15 cellular contexts compared by ENCODE assay signal in genomic region chr1:37925316-37925715, GRCh38. TPM values are rescaled to one million over a fixed set of nuclear protein-coding genes. Genes with fewer than 3 reads are reported as not detected.
DNase-seq lines count a peak whose midpoint lies in the region; ATAC-seq and TF ChIP-seq lines count a peak whose summit lies in the region.
"Had no signal": no experiment of that assay in that cellular context is flagged by ENCODE, and none has a peak within 500 bp of the region (broad histone marks: within the 10 kb centered on the region; RNA-seq: fewer than 3 reads in every experiment).

No MANE protein-coding gene starts in this region.

- H3K27me3 Mint-ChIP-seq in T-helper 2 cell treated with Interferon-gamma antibody and Interleukin-4, amounts not matched to agents 5 μg/mL and 100 μg/mL, for 36 hours (ENCODE audit: low read depth), result no peaks in the 10 kb centered on the region
- no peaks in the 10 kb centered on the region for H3K27me3 Mint-ChIP-seq in activated naive CD8-positive, alpha-beta T cell treated with anti-CD3 and anti-CD28 coated beads, Interleukin-2, amount 50 U/mL, for 24 hours

- H3K4me3 ChIP-seq in HL-60 (replicated peaks; ENCODE audit: insufficient read depth, low read length) (no peak overlapping the region), neutrophil (ENCODE audit: low read depth in 1 of 2, low read length in 1 of 2) (no peak overlapping the region), thyroid gland (replicated peaks in 1 of 3) (no peak overlapping the region)
- H3K4me3 ChIP-seq: suprapubic skin had no signal

- peak overlapping the region; percentile 76 for H3K27ac Mint-ChIP-seq in T-helper 2 cell treated with Interferon-gamma antibody and Interleukin-4, amounts not matched to agents 5 μg/mL and 100 μg/mL, for 36 hours
- H3K27ac Mint-ChIP-seq in activated naive CD8-positive, alpha-beta T cell treated with anti-CD3 and anti-CD28 coated beads, Interleukin-2, amount 50 U/mL, for 24 hours, result peak overlapping the region; percentile 86

- peak overlapping the region; percentile 80 for H3K27ac ChIP-seq in HL-60 (replicated peaks)
- H3K27ac ChIP-seq in neutrophil, result peak overlapping the region; percentile 0
- H3K27ac ChIP-seq in thyroid gland, result no peak overlapping the region
- H3K27ac ChIP-seq: suprapubic skin had no signal

- no peak for DNase-seq in T-helper 2 cell treated with Interferon-gamma antibody and Interleukin-4, amounts not matched to agents 5 μg/mL and 100 μg/mL, for 36 hours (ENCODE audit: low spot score)
- DNase-seq in T-helper 2 cell (no peak), HL-60 (ENCODE audit: low read depth in 1 of 2, low spot score in 1 of 2) (no peak), thyroid gland (no peak)
- DNase-seq in activated naive CD8-positive, alpha-beta T cell treated with anti-CD3 and anti-CD28 coated beads, Interleukin-2, amount 50 U/mL, for 24 hours, result no peak
- DNase-seq: activated gamma-delta T cell, caudate nucleus, glutamatergic neuron, kidney glomerular epithelial cell, MM.1S, NCI-H2171 had no signal

- ATAC-seq in activated naive CD8-positive, alpha-beta T cell treated with anti-CD3 and anti-CD28 coated beads, Interleukin-2, amount 50 U/mL, for 24 hours, result no peak
- no peak for ATAC-seq in GM21390 (IDR thresholded peaks at IDR 0.05; ENCODE audit: unreplicated experiment)
- ATAC-seq in GM18868 (IDR thresholded peaks at IDR 0.05; ENCODE audit: unreplicated experiment), result no peak

- peaks cover 16 to 25% of the 10 kb centered on the region in 2 experiments for H3K4me1 ChIP-seq in neutrophil (ENCODE audit: control insufficient read depth in 1 of 2, insufficient read depth in 1 of 2, low read depth in 1 of 2, low read length in 1 of 2)
- peaks cover 4 to 17% of the 10 kb centered on the region in 2 donors for H3K4me1 ChIP-seq in thyroid gland

- no peak for TF ChIP-seq POLR2A in thyroid gland (IDR thresholded peaks at IDR 0.05)

- peaks cover 25% of the 10 kb centered on the region for H3K4me1 Mint-ChIP-seq in T-helper 2 cell treated with Interferon-gamma antibody and Interleukin-4, amounts not matched to agents 5 μg/mL and 100 μg/mL, for 36 hours (ENCODE audit: low read depth)
- peaks cover 63% of the 10 kb centered on the region for H3K4me1 Mint-ChIP-seq in activated naive CD8-positive, alpha-beta T cell treated with anti-CD3 and anti-CD28 coated beads, Interleukin-2, amount 50 U/mL, for 24 hours

- H3K27me3 ChIP-seq in HL-60 (ENCODE audit: insufficient read depth, poor library complexity, severe bottlenecking), result no peaks in the 10 kb centered on the region
- no peaks in the 10 kb centered on the region for H3K27me3 ChIP-seq in neutrophil
- no peaks in the 10 kb centered on the region for H3K27me3 ChIP-seq in thyroid gland
- H3K27me3 ChIP-seq: suprapubic skin had no signal

- H3K9me3 ChIP-seq in neutrophil (no peaks in the 10 kb centered on the region), thyroid gland (no peaks in the 10 kb centered on the region)
- H3K9me3 ChIP-seq: suprapubic skin had no signal

- intact Hi-C loops in thyroid gland (cut with DNase I), result no loop called here

- 93 to 99% methylated on average over 4 of the region's 4 CpGs for whole genome bisulfite sequencing in thyroid gland, 2 donors

- no peaks in the 10 kb centered on the region for H3K9me3 Mint-ChIP-seq in T-helper 2 cell treated with Interferon-gamma antibody and Interleukin-4, amounts not matched to agents 5 μg/mL and 100 μg/mL, for 36 hours
- H3K9me3 Mint-ChIP-seq in activated naive CD8-positive, alpha-beta T cell treated with anti-CD3 and anti-CD28 coated beads, Interleukin-2, amount 50 U/mL, for 24 hours, result no peaks in the 10 kb centered on the region

- H3K4me3 Mint-ChIP-seq in T-helper 2 cell treated with Interferon-gamma antibody and Interleukin-4, amounts not matched to agents 5 μg/mL and 100 μg/mL, for 36 hours, result peak overlapping the region; percentile 33
- H3K4me3 Mint-ChIP-seq in activated naive CD8-positive, alpha-beta T cell treated with anti-CD3 and anti-CD28 coated beads, Interleukin-2, amount 50 U/mL, for 24 hours, result peak overlapping the region; percentile 33

- peaks cover 12% of the 10 kb centered on the region for H3K36me3 Mint-ChIP-seq in T-helper 2 cell treated with Interferon-gamma antibody and Interleukin-4, amounts not matched to agents 5 μg/mL and 100 μg/mL, for 36 hours (ENCODE audit: low read depth)
- H3K36me3 Mint-ChIP-seq in activated naive CD8-positive, alpha-beta T cell treated with anti-CD3 and anti-CD28 coated beads, Interleukin-2, amount 50 U/mL, for 24 hours (ENCODE audit: low read depth), result peaks cover 13% of the 10 kb centered on the region

- H3K36me3 ChIP-seq in neutrophil (no peaks in the 10 kb centered on the region), thyroid gland (no peaks in the 10 kb centered on the region)
- H3K36me3 ChIP-seq: suprapubic skin had no signal

- no peak for TF ChIP-seq CTCF in HL-60 (IDR thresholded peaks at IDR 0.05; ENCODE audit: insufficient read depth, low read length)
- no peak for TF ChIP-seq CTCF in neutrophil (IDR thresholded peaks at IDR 0.05)
- TF ChIP-seq CTCF in thyroid gland (IDR thresholded peaks at IDR 0.05), result no peak

RNA-seq across cellular contexts. Expression of gene INPP5B, which starts 21.5 kb away (rescaled TPM):
- total RNA-seq in thyroid gland, result 10 to 100 TPM; 24.7 to 42.5 (median 30.8) TPM

Comparison
In these comparisons a context has a peak if more than half of its experiments do, and no peak if none do; other contexts are left out.
1. H3K27ac ChIP-seq: peak in HL-60 (single experiment) and neutrophil (single experiment); none in thyroid gland (0 of 3).